Comparison of ENCODE assay signal across 12 cellular contexts in the genomic region with DNA sequence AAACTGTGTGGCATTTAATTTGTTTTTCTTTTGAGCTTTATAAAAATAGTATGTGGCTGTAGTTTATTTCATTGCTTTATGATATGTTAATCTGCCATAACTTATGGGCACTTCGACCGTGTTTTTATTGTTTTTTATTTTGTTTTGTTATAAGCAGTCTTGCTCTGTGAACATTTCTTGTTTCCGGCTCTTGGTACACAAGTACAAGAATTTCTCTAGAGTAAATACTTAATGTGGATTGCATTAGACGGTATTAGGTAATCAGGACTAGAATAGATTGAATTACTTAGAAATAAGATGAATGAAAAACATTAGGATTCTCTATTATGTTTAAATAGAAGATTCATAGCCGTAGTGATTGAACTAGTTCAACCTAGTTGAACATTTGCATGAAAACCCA. TPM values are rescaled to one million over a fixed set of nuclear protein-coding genes. Genes with fewer than 3 reads are reported as not detected.
DNase-seq lines count a peak whose midpoint lies in the region; ATAC-seq and TF ChIP-seq lines count a peak whose summit lies in the region.
"Had no signal": no experiment of that assay in that cellular context is flagged by ENCODE, and none has a peak within 500 bp of the region (broad histone marks: within the 10 kb centered on the region; RNA-seq: fewer than 3 reads in every experiment).

No MANE protein-coding gene starts in this region.

- H3K4me3 ChIP-seq in CD4-positive, alpha-beta memory T cell (ENCODE audit: low read length in 2 of 2): no peak overlapping the region
- no peak overlapping the region for H3K4me3 ChIP-seq in KMS-11 (IDR thresholded peaks at IDR 0.05; ENCODE audit: insufficient read depth, low read depth, low read length)

- TF ChIP-seq CTCF in KMS-11 (conservative IDR thresholded peaks at IDR 0.05; ENCODE audit: low read depth, low read length): no peak
- no peak for TF ChIP-seq CTCF in chondrocyte (IDR thresholded peaks at IDR 0.05)
- no peak for TF ChIP-seq CTCF in natural killer cell (IDR thresholded peaks at IDR 0.05)

- no peaks in the 10 kb centered on the region for H3K9me3 Mint-ChIP-seq in CD4-positive, alpha-beta memory T cell
- H3K9me3 Mint-ChIP-seq in chondrocyte (ENCODE audit: low read depth): no peaks in the 10 kb centered on the region
- H3K9me3 Mint-ChIP-seq in natural killer cell: no peaks in the 10 kb centered on the region

- no peak overlapping the region for H2AFZ ChIP-seq in KMS-11 (ENCODE audit: low read depth)

- peaks cover 35% of the 10 kb centered on the region for H3K4me1 ChIP-seq in CD4-positive, alpha-beta memory T cell (ENCODE audit: insufficient read depth, low read length)
- H3K4me1 ChIP-seq in KMS-11 (ENCODE audit: low read depth, poor library complexity, severe bottlenecking): peaks cover 39% of the 10 kb centered on the region

- no peak overlapping the region for H3K9ac ChIP-seq in KMS-11

- H3K4me2 ChIP-seq in KMS-11: 0 out of 2 replicates have a peak overlapping the region, but pooled peaks have one; percentile 50

- POLR2A ChIA-PET in CD4-positive, alpha-beta memory T cell (lab: Charles Lee; ENCODE audit: partially characterized antibody): interaction anchor here (0.6 to 3.1 kb wide), 4 partner anchors 10 to 177 kb away, joined by 3 to 32 read pairs (median 16); a partner anchor contains a TSS

- H3K27me3 ChIP-seq in CD4-positive, alpha-beta memory T cell (ENCODE audit: insufficient read depth, low read length): no peaks in the 10 kb centered on the region
- H3K27me3 ChIP-seq in KMS-11 (ENCODE audit: insufficient read depth, low read depth): no peaks in the 10 kb centered on the region

- no peak overlapping the region for H3K27ac ChIP-seq in CD4-positive, alpha-beta memory T cell (ENCODE audit: low read depth, low read length)
- H3K27ac ChIP-seq in KMS-11: no peak overlapping the region
- H3K27ac ChIP-seq: WERI-Rb-1 had no signal

- CTCF ChIA-PET in CD4-positive, alpha-beta memory T cell (lab: Charles Lee; ENCODE audit: partially characterized antibody): interaction anchor here (1.4 to 2.7 kb wide), 2 partner anchors 92 to 111 kb away, joined by 6 to 11 read pairs; no protein-coding TSS in a partner anchor

- DNase-seq in CD4-positive, alpha-beta memory T cell: no peak
- DNase-seq in chondrocyte (ENCODE audit: low spot score): no peak
- no peak for DNase-seq in natural killer cell
- no peak for DNase-seq in left ventricle myocardium superior
- no peak for DNase-seq in ureter (ENCODE audit: low spot score)
- DNase-seq: dermis blood vessel endothelial cell, NCI-H1105 treated with DMSO at 0.1 percent for 48 hours, nucleus accumbens, WERI-Rb-1 had no signal

- intact Hi-C loops in CD4-positive, alpha-beta memory T cell (cut with micrococcal nuclease): loop anchor here (2.0 to 5.0 kb wide), 3 partner anchors 91 to 176 kb away; a partner anchor contains a TSS
- intact Hi-C loops in natural killer cell (cut with micrococcal nuclease): loop anchor here (5.0 kb wide), 2 partner anchors 41 to 111 kb away; no protein-coding TSS in a partner anchor
- intact Hi-C loops in left ventricle myocardium superior (cut with micrococcal nuclease): no loop called here

- H3K4me1 Mint-ChIP-seq in CD4-positive, alpha-beta memory T cell: peaks cover 21 to 52% (median 32%) of the 10 kb centered on the region in 4 donors
- peaks cover 27% of the 10 kb centered on the region for H3K4me1 Mint-ChIP-seq in chondrocyte (ENCODE audit: low read depth)
- peaks cover 38 to 42% of the 10 kb centered on the region in 2 donors for H3K4me1 Mint-ChIP-seq in natural killer cell

- H3K4me3 Mint-ChIP-seq in CD4-positive, alpha-beta memory T cell: peak overlapping the region; percentile 47 to 97 (median 91)
- peak overlapping the region; percentile 79 for H3K4me3 Mint-ChIP-seq in chondrocyte (ENCODE audit: unreplicated experiment)
- H3K4me3 Mint-ChIP-seq in natural killer cell: peak overlapping the region; percentile 96

- H3K27ac Mint-ChIP-seq in CD4-positive, alpha-beta memory T cell: peak overlapping the region in 6 of 7 donors; percentile 45 to 98 (median 66)
- H3K27ac Mint-ChIP-seq in chondrocyte (ENCODE audit: unreplicated experiment) (no peak overlapping the region), natural killer cell (peak overlapping the region; percentile 92 to 97)

- peaks cover 0 to 6% of the 10 kb centered on the region in 2 donors for H3K36me3 Mint-ChIP-seq in CD4-positive, alpha-beta memory T cell
- no peaks in the 10 kb centered on the region for H3K36me3 Mint-ChIP-seq in chondrocyte (ENCODE audit: low read depth)
- H3K36me3 Mint-ChIP-seq in natural killer cell: no peaks in the 10 kb centered on the region

- H3K27me3 Mint-ChIP-seq in CD4-positive, alpha-beta memory T cell: no peaks in the 10 kb centered on the region
- peaks cover 7% of the 10 kb centered on the region for H3K27me3 Mint-ChIP-seq in chondrocyte (ENCODE audit: low read depth)
- no peaks in the 10 kb centered on the region for H3K27me3 Mint-ChIP-seq in natural killer cell (ENCODE audit: low read depth in 2 of 2)

- no peaks in the 10 kb centered on the region for H3K36me3 ChIP-seq in CD4-positive, alpha-beta memory T cell (ENCODE audit: insufficient read depth, low read length)
- H3K36me3 ChIP-seq in KMS-11 (ENCODE audit: insufficient read depth): no peaks in the 10 kb centered on the region
- H3K36me3 ChIP-seq: WERI-Rb-1 had no signal

- H3K9me3 ChIP-seq in CD4-positive, alpha-beta memory T cell (ENCODE audit: control insufficient read depth in 1 of 2, low read length in 2 of 2): no peaks in the 10 kb centered on the region

- H4K20me1 ChIP-seq in KMS-11 (ENCODE audit: insufficient read depth): no peaks in the 10 kb centered on the region

- ATAC-seq in natural killer cell (no peak), HG02678 (IDR thresholded peaks at IDR 0.05; ENCODE audit: unreplicated experiment) (no peak), left ventricle myocardium superior (no peak), GM18511 (IDR thresholded peaks at IDR 0.05; ENCODE audit: unreplicated experiment) (no peak)

- peaks cover 48% of the 10 kb centered on the region for H3K79me2 ChIP-seq in KMS-11 (ENCODE audit: insufficient read depth, low read depth)

RNA-seq across cellular contexts. Expression of a gene that starts 2.1 kb away (rescaled TPM):
- 10 to 100 TPM; 58.3 to 60.9 TPM for total RNA-seq in CD4-positive, alpha-beta memory T cell
- polyA plus RNA-seq in CD4-positive, alpha-beta memory T cell: 100 to 1,000 TPM; 104 to 139 TPM
- total RNA-seq in chondrocyte (46.8 to 55.7 TPM (median 49.3 TPM) in 3 replicates), natural killer cell (100 to 1,000 TPM; 145 to 150 (median 148) TPM), left ventricle myocardium superior (67.6 TPM), ureter (99.5 TPM)
